Comparison of ENCODE assay signal across 8 cellular contexts in the genomic region with DNA sequence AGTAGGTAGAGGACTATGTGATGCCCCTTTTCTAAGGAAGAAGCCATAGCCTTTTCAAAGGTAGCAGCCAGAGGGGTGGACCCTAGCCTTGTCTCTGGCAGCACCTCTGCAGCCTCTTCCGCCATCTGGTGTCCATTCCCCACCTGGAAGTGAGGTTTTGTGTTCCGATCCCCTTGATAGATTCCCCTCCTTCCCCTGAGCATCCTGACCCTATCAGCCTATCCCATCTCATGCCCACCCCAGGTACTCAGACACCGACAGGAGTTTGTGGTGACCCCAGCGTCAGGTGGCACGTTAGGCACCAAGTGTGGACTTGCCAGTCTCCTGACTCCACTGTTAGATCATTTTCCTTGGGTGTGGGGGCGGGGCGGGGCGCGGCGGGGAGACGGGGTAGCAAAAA. TPM values are rescaled to one million over a fixed set of nuclear protein-coding genes. Genes with fewer than 3 reads are reported as not detected.
A peak's percentile ranks its signal among the peaks of the same experiment; 100 is the strongest.
DNase-seq lines count a peak whose midpoint lies in the region; ATAC-seq and TF ChIP-seq lines count a peak whose summit lies in the region.

No MANE protein-coding gene starts in this region.

- H3K36me3 ChIP-seq in brain microvascular endothelial cell (replicated peaks) = peaks cover 3% of the 10 kb centered on the region

- H3K27me3 Mint-ChIP-seq in activated naive CD4-positive, alpha-beta T cell treated with anti-CD3 and anti-CD28 coated beads, Interleukin-2, amount 10 ng/mL, durations not matched to agents 7 days and 5 days = peaks cover 8% of the 10 kb centered on the region

- H3K4me3 Mint-ChIP-seq in activated naive CD4-positive, alpha-beta T cell treated with anti-CD3 and anti-CD28 coated beads, Interleukin-2, amount 10 ng/mL, durations not matched to agents 7 days and 5 days = peak overlapping the region; percentile 93

- DNase-seq in activated naive CD4-positive, alpha-beta T cell treated with anti-CD3 and anti-CD28 coated beads, Interleukin-2, amount 10 ng/mL, durations not matched to agents 7 days and 5 days = peak; percentile 60
- no peak for DNase-seq in activated naive CD4-positive, alpha-beta T cell (lab: John Stamatoyannopoulos, UW)
- peak; percentile 37 for DNase-seq in NCI-H460 (ENCODE audit: extremely low read depth, low read depth)
- no peak for DNase-seq in brain microvascular endothelial cell
- peak; percentile 33 for DNase-seq in medulla oblongata (ENCODE audit: extremely low spot score)
- no peak for DNase-seq in stimulated activated naive CD4-positive, alpha-beta T cell treated with Interleukin-2 at 50 U/mL for 16 hours (lab: John Stamatoyannopoulos, UW)
- DNase-seq in occipital lobe (lab: John Stamatoyannopoulos, UW) = no peak

- ATAC-seq in GM18861 (IDR thresholded peaks at IDR 0.05; ENCODE audit: unreplicated experiment) = no peak

- TF ChIP-seq CTCF in brain microvascular endothelial cell (IDR thresholded peaks at IDR 0.05; ENCODE audit: low read depth, low read length, missing control alignments) = peak; percentile 69

- H3K27ac Mint-ChIP-seq in activated naive CD4-positive, alpha-beta T cell treated with anti-CD3 and anti-CD28 coated beads, Interleukin-2, amount 10 ng/mL, durations not matched to agents 7 days and 5 days = peak overlapping the region; percentile 98

- CTCF ChIA-PET in activated naive CD4-positive, alpha-beta T cell treated with anti-CD3 and anti-CD28 coated beads, Interleukin-2, amount 10 ng/mL, durations not matched to agents 7 days and 5 days (lab: Charles Lee) = interaction anchor here (0.6 to 5.6 kb wide), 13 partner anchors 11 to 50 kb away, joined by 3 to 95 read pairs (median 8); no protein-coding TSS in a partner anchor

- in situ Hi-C loops in brain microvascular endothelial cell (cut with HindIII; ENCODE audit: low pct_ligation_motif_present, low sequenced_read_pairs) = no loop called here

- no peaks in the 10 kb centered on the region for H3K27me3 ChIP-seq in brain microvascular endothelial cell (replicated peaks)

- H3K9me3 Mint-ChIP-seq in activated naive CD4-positive, alpha-beta T cell treated with anti-CD3 and anti-CD28 coated beads, Interleukin-2, amount 10 ng/mL, durations not matched to agents 7 days and 5 days = no peaks in the 10 kb centered on the region

- H3K36me3 Mint-ChIP-seq in activated naive CD4-positive, alpha-beta T cell treated with anti-CD3 and anti-CD28 coated beads, Interleukin-2, amount 10 ng/mL, durations not matched to agents 7 days and 5 days = peaks cover 29% of the 10 kb centered on the region

- H3K4me1 Mint-ChIP-seq in activated naive CD4-positive, alpha-beta T cell treated with anti-CD3 and anti-CD28 coated beads, Interleukin-2, amount 10 ng/mL, durations not matched to agents 7 days and 5 days = peaks cover 62% of the 10 kb centered on the region

- H3K4me3 ChIP-seq in brain microvascular endothelial cell (ENCODE audit: low read depth, low read length) = peak overlapping the region; percentile 73

- no peak overlapping the region for H3K27ac ChIP-seq in brain microvascular endothelial cell

RNA-seq across cellular contexts. Expression of a gene that starts 0.4 kb away (rescaled TPM):
- total RNA-seq in NCI-H460 (2014; rRNA removed; shearing (Covaris generic)) = 6.6 and 11.5 TPM in 2 replicates
- polyA plus RNA-seq in NCI-H460 (2014; cell fraction: nucleus; rRNA removed) = 0.86 and 12.4 TPM in 2 replicates
- total RNA-seq in occipital lobe = 22.3 TPM

RNA-seq across cellular contexts. Expression of a gene that starts 1.7 kb away (rescaled TPM):
- 14.9 and 20.6 TPM in 2 replicates for total RNA-seq in NCI-H460 (2014; rRNA removed; shearing (Covaris generic))
- polyA plus RNA-seq in NCI-H460 (2014; cell fraction: nucleus; rRNA removed) = 31.1 and 40.7 TPM in 2 replicates
- total RNA-seq in occipital lobe = 23.6 TPM

RNA-seq across cellular contexts. Expression of a gene that starts 3.9 kb away (rescaled TPM):
- total RNA-seq in NCI-H460 (2014; rRNA removed; shearing (Covaris generic)) = 12.8 and 15.3 TPM in 2 replicates
- polyA plus RNA-seq in NCI-H460 (2014; cell fraction: nucleus; rRNA removed) = 24.4 and 30.5 TPM in 2 replicates
- 9.7 TPM for total RNA-seq in occipital lobe

RNA-seq across cellular contexts. Expression of a gene that starts 13.8 kb away (rescaled TPM):
- 13.9 and 23.9 TPM in 2 replicates for total RNA-seq in NCI-H460 (2014; rRNA removed; shearing (Covaris generic))
- polyA plus RNA-seq in NCI-H460 (2014; cell fraction: nucleus; rRNA removed) = 54.2 and 72.5 TPM in 2 replicates
- 18.4 TPM for total RNA-seq in occipital lobe

RNA-seq across cellular contexts. Expression of a gene that starts 23.7 kb away (rescaled TPM):
- not detected in 2 replicates for total RNA-seq in NCI-H460 (2014; rRNA removed; shearing (Covaris generic))
- polyA plus RNA-seq in NCI-H460 (2014; cell fraction: nucleus; rRNA removed) = not detected in 2 replicates
- 0.31 TPM for total RNA-seq in occipital lobe

Comparison
In these comparisons a context has a peak if more than half of its experiments do, and no peak if none do; other contexts are left out.
1. DNase-seq: peak in activated naive CD4-positive, alpha-beta T cell treated with anti-CD3 and anti-CD28 coated beads, Interleukin-2, amount 10 ng/mL, durations not matched to agents 7 days and 5 days (single experiment), NCI-H460 (single experiment) and medulla oblongata (single experiment); none in activated naive CD4-positive, alpha-beta T cell (0 of 4), brain microvascular endothelial cell (single experiment), stimulated activated naive CD4-positive, alpha-beta T cell treated with Interleukin-2 at 50 U/mL for 16 hours (single experiment) and occipital lobe (single experiment).